In the genomic region with DNA sequence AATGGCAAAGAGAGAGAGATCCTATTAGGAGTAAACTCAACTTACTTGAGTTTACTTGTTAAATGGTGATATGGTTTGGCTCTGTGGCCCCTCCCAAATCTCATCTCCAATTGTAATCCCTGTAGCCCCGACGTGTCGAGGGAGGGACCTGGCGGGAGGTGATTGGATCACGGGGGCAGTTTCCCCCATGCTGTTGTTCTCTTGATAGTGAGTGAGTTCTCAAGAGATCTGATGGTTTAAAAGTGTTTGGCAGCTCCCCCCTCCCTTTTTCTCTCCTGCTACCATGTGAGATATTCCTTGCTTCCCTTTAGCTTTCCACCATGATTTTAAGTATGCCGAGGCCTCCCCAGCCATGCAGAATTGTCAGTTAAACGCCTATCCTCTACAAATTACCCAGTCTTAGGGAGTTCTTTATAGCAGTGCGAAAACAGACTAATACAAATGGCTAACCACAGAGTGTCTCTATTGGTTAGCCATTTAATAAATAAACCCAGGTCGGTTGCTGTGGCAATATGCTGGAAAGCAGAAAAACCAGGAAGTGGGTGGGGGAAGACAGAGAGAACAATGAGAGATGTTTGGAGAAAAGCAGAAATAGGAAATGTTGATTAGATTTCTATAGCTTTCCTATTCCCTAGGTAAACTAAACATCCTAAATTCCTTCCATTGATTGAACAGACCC, we compare ENCODE assay signal across 1 cellular context.
TF ChIP-seq lines count a peak whose summit lies in the region.

No MANE protein-coding gene starts in this region.

TF ChIP-seq in K562, 482 proteins besides CTCF, POLR2A, EP300 and RAD21 (continues in another document):
- TF ChIP-seq MEF2D (tag; conservative IDR thresholded peaks at IDR 0.05; ENCODE audit: low read depth) (no peak), SMARCC2 (IDR thresholded peaks at IDR 0.05; ENCODE audit: low read depth) (no peak), IFI16 (CRISPR knock-in tag; IDR thresholded peaks at IDR 0.05) (no peak), LCOR (CRISPR knock-in tag; IDR thresholded peaks at IDR 0.05) (0 out of 2 replicates have a peak, but pooled peaks have one; percentile 38), ETV5 (CRISPR knock-in tag; IDR thresholded peaks at IDR 0.05; ENCODE audit: low read depth) (no peak), TCF3 (CRISPR knock-in tag; IDR thresholded peaks at IDR 0.05) (no peak), DNMT1 (IDR thresholded peaks at IDR 0.05) (no peak), FIP1L1 (IDR thresholded peaks at IDR 0.05; ENCODE audit: low read depth, low read length, poor library complexity, severe bottlenecking) (no peak), FOS (IDR thresholded peaks at IDR 0.05; ENCODE audit: extremely low read depth, insufficient read length) (no peak), CC2D1A (IDR thresholded peaks at IDR 0.05) (0 out of 2 replicates have a peak, but pooled peaks have one; percentile 46), SP1 (CRISPR knock-in tag; IDR thresholded peaks at IDR 0.05) (0 out of 2 replicates have a peak, but pooled peaks have one; percentile 31), ZNF766 (CRISPR knock-in tag; conservative IDR thresholded peaks at IDR 0.05) (peak; percentile 66; the same call in 1 of the 2 replicates), FOXJ2 (tag; IDR thresholded peaks at IDR 0.05) (0 out of 2 replicates have a peak, but pooled peaks have one; percentile 41), GATAD2A (IDR thresholded peaks at IDR 0.05) (no peak), ZFPM2 (CRISPR knock-in tag; IDR thresholded peaks at IDR 0.05) (no peak), HDAC1 (IDR thresholded peaks at IDR 0.05) (0 out of 4 replicates have a peak, but pooled peaks of 1 of the 2 experiments have one; percentile 28), ZNF780A (CRISPR knock-in tag; IDR thresholded peaks at IDR 0.05) (no peak), BACH1 (tag; IDR thresholded peaks at IDR 0.05) (no peak), CBFA2T3 (IDR thresholded peaks at IDR 0.05) (peak; percentile 52), NFYB (IDR thresholded peaks at IDR 0.05; ENCODE audit: extremely low read depth, insufficient read length) (no peak), ELF1 (tag; IDR thresholded peaks at IDR 0.05) (peak; percentile 77), CXXC5 (CRISPR knock-in tag; IDR thresholded peaks at IDR 0.05) (peak; percentile 20; the same call in 1 of the 2 replicates), BRF1 (IDR thresholded peaks at IDR 0.05; ENCODE audit: borderline replicate concordance, extremely low read depth, insufficient read length) (no peak), ZNF143 (CRISPR knock-in tag; IDR thresholded peaks at IDR 0.05) (no peak), ZNF354B (CRISPR knock-in tag; IDR thresholded peaks at IDR 0.05) (no peak), GABPB1 (CRISPR knock-in tag; IDR thresholded peaks at IDR 0.05) (no peak), SMAD3 (CRISPR knock-in tag; conservative IDR thresholded peaks at IDR 0.05) (no peak), CBX5 (IDR thresholded peaks at IDR 0.05; ENCODE audit: borderline replicate concordance, low read depth) (no peak), ZNF668 (CRISPR knock-in tag; IDR thresholded peaks at IDR 0.05) (0 out of 2 replicates have a peak, but pooled peaks have one; percentile 20), ZEB2 (IDR thresholded peaks at IDR 0.05) (no peak), JUND (IDR thresholded peaks at IDR 0.05; ENCODE audit: borderline replicate concordance, low read depth, low read length) (no peak), JUND (tag; IDR thresholded peaks at IDR 0.05; ENCODE audit: borderline replicate concordance, low read depth, low read length) (peak; percentile 8; the same call in 1 of the 3 replicates)
- TF ChIP-seq, protein P1, sequence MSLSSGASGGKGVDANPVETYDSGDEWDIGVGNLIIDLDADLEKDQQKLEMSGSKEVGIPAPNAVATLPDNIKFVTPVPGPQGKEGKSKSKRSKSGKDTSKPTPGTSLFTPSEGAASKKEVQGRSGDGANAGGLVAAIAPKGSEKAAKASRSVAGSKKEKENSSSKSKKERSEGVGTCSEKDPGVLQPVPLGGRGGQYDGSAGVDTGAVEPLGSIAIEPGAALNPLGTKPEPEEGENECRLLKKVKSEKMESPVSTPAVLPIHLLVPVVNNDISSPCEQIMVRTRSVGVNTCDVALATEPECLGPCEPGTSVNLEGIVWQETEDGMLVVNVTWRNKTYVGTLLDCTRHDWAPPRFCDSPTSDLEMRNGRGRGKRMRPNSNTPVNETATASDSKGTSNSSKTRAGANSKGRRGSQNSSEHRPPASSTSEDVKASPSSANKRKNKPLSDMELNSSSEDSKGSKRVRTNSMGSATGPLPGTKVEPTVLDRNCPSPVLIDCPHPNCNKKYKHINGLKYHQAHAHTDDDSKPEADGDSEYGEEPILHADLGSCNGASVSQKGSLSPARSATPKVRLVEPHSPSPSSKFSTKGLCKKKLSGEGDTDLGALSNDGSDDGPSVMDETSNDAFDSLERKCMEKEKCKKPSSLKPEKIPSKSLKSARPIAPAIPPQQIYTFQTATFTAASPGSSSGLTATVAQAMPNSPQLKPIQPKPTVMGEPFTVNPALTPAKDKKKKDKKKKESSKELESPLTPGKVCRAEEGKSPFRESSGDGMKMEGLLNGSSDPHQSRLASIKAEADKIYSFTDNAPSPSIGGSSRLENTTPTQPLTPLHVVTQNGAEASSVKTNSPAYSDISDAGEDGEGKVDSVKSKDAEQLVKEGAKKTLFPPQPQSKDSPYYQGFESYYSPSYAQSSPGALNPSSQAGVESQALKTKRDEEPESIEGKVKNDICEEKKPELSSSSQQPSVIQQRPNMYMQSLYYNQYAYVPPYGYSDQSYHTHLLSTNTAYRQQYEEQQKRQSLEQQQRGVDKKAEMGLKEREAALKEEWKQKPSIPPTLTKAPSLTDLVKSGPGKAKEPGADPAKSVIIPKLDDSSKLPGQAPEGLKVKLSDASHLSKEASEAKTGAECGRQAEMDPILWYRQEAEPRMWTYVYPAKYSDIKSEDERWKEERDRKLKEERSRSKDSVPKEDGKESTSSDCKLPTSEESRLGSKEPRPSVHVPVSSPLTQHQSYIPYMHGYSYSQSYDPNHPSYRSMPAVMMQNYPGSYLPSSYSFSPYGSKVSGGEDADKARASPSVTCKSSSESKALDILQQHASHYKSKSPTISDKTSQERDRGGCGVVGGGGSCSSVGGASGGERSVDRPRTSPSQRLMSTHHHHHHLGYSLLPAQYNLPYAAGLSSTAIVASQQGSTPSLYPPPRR (CRISPR knock-in tag; IDR thresholded peaks at IDR 0.05; ENCODE audit: borderline replicate concordance): no peak
- TF ChIP-seq, protein P2, sequence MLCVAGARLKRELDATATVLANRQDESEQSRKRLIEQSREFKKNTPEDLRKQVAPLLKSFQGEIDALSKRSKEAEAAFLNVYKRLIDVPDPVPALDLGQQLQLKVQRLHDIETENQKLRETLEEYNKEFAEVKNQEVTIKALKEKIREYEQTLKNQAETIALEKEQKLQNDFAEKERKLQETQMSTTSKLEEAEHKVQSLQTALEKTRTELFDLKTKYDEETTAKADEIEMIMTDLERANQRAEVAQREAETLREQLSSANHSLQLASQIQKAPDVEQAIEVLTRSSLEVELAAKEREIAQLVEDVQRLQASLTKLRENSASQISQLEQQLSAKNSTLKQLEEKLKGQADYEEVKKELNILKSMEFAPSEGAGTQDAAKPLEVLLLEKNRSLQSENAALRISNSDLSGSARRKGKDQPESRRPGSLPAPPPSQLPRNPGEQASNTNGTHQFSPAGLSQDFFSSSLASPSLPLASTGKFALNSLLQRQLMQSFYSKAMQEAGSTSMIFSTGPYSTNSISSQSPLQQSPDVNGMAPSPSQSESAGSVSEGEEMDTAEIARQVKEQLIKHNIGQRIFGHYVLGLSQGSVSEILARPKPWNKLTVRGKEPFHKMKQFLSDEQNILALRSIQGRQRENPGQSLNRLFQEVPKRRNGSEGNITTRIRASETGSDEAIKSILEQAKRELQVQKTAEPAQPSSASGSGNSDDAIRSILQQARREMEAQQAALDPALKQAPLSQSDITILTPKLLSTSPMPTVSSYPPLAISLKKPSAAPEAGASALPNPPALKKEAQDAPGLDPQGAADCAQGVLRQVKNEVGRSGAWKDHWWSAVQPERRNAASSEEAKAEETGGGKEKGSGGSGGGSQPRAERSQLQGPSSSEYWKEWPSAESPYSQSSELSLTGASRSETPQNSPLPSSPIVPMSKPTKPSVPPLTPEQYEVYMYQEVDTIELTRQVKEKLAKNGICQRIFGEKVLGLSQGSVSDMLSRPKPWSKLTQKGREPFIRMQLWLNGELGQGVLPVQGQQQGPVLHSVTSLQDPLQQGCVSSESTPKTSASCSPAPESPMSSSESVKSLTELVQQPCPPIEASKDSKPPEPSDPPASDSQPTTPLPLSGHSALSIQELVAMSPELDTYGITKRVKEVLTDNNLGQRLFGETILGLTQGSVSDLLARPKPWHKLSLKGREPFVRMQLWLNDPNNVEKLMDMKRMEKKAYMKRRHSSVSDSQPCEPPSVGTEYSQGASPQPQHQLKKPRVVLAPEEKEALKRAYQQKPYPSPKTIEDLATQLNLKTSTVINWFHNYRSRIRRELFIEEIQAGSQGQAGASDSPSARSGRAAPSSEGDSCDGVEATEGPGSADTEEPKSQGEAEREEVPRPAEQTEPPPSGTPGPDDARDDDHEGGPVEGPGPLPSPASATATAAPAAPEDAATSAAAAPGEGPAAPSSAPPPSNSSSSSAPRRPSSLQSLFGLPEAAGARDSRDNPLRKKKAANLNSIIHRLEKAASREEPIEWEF (CRISPR knock-in tag; IDR thresholded peaks at IDR 0.05): no peak
- TF ChIP-seq, protein P3, sequence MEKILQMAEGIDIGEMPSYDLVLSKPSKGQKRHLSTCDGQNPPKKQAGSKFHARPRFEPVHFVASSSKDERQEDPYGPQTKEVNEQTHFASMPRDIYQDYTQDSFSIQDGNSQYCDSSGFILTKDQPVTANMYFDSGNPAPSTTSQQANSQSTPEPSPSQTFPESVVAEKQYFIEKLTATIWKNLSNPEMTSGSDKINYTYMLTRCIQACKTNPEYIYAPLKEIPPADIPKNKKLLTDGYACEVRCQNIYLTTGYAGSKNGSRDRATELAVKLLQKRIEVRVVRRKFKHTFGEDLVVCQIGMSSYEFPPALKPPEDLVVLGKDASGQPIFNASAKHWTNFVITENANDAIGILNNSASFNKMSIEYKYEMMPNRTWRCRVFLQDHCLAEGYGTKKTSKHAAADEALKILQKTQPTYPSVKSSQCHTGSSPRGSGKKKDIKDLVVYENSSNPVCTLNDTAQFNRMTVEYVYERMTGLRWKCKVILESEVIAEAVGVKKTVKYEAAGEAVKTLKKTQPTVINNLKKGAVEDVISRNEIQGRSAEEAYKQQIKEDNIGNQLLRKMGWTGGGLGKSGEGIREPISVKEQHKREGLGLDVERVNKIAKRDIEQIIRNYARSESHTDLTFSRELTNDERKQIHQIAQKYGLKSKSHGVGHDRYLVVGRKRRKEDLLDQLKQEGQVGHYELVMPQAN (IDR thresholded peaks at IDR 0.05; ENCODE audit: borderline replicate concordance): no peak
- TF ChIP-seq, protein P4, sequence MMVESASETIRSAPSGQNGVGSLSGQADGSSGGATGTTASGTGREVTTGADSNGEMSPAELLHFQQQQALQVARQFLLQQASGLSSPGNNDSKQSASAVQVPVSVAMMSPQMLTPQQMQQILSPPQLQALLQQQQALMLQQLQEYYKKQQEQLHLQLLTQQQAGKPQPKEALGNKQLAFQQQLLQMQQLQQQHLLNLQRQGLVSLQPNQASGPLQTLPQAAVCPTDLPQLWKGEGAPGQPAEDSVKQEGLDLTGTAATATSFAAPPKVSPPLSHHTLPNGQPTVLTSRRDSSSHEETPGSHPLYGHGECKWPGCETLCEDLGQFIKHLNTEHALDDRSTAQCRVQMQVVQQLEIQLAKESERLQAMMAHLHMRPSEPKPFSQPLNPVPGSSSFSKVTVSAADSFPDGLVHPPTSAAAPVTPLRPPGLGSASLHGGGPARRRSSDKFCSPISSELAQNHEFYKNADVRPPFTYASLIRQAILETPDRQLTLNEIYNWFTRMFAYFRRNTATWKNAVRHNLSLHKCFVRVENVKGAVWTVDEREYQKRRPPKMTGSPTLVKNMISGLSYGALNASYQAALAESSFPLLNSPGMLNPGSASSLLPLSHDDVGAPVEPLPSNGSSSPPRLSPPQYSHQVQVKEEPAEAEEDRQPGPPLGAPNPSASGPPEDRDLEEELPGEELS (CRISPR knock-in tag; IDR thresholded peaks at IDR 0.05; ENCODE audit: borderline replicate concordance): no peak
- TF ChIP-seq, protein P5, sequence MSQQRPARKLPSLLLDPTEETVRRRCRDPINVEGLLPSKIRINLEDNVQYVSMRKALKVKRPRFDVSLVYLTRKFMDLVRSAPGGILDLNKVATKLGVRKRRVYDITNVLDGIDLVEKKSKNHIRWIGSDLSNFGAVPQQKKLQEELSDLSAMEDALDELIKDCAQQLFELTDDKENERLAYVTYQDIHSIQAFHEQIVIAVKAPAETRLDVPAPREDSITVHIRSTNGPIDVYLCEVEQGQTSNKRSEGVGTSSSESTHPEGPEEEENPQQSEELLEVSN (IDR thresholded peaks at IDR 0.05; ENCODE audit: borderline replicate concordance in 1 of 2, extremely low read depth in 1 of 2, insufficient read depth in 1 of 2, insufficient read length in 1 of 2, low read depth in 1 of 2, low read length in 1 of 2, poor library complexity in 1 of 2, severe bottlenecking in 1 of 2): peak in 1 of 2 experiments; percentile 13
- TF ChIP-seq, protein P6, sequence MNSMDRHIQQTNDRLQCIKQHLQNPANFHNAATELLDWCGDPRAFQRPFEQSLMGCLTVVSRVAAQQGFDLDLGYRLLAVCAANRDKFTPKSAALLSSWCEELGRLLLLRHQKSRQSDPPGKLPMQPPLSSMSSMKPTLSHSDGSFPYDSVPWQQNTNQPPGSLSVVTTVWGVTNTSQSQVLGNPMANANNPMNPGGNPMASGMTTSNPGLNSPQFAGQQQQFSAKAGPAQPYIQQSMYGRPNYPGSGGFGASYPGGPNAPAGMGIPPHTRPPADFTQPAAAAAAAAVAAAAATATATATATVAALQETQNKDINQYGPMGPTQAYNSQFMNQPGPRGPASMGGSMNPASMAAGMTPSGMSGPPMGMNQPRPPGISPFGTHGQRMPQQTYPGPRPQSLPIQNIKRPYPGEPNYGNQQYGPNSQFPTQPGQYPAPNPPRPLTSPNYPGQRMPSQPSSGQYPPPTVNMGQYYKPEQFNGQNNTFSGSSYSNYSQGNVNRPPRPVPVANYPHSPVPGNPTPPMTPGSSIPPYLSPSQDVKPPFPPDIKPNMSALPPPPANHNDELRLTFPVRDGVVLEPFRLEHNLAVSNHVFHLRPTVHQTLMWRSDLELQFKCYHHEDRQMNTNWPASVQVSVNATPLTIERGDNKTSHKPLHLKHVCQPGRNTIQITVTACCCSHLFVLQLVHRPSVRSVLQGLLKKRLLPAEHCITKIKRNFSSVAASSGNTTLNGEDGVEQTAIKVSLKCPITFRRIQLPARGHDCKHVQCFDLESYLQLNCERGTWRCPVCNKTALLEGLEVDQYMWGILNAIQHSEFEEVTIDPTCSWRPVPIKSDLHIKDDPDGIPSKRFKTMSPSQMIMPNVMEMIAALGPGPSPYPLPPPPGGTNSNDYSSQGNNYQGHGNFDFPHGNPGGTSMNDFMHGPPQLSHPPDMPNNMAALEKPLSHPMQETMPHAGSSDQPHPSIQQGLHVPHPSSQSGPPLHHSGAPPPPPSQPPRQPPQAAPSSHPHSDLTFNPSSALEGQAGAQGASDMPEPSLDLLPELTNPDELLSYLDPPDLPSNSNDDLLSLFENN (IDR thresholded peaks at IDR 0.05; ENCODE audit: low read depth in 2 of 2, low read length in 2 of 2): no peak
- TF ChIP-seq, protein P7, sequence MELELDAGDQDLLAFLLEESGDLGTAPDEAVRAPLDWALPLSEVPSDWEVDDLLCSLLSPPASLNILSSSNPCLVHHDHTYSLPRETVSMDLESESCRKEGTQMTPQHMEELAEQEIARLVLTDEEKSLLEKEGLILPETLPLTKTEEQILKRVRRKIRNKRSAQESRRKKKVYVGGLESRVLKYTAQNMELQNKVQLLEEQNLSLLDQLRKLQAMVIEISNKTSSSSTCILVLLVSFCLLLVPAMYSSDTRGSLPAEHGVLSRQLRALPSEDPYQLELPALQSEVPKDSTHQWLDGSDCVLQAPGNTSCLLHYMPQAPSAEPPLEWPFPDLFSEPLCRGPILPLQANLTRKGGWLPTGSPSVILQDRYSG (tag; conservative IDR thresholded peaks at IDR 0.05; ENCODE audit: low read depth): no peak
